12 cellular contexts compared by ENCODE assay signal in the genomic region with DNA sequence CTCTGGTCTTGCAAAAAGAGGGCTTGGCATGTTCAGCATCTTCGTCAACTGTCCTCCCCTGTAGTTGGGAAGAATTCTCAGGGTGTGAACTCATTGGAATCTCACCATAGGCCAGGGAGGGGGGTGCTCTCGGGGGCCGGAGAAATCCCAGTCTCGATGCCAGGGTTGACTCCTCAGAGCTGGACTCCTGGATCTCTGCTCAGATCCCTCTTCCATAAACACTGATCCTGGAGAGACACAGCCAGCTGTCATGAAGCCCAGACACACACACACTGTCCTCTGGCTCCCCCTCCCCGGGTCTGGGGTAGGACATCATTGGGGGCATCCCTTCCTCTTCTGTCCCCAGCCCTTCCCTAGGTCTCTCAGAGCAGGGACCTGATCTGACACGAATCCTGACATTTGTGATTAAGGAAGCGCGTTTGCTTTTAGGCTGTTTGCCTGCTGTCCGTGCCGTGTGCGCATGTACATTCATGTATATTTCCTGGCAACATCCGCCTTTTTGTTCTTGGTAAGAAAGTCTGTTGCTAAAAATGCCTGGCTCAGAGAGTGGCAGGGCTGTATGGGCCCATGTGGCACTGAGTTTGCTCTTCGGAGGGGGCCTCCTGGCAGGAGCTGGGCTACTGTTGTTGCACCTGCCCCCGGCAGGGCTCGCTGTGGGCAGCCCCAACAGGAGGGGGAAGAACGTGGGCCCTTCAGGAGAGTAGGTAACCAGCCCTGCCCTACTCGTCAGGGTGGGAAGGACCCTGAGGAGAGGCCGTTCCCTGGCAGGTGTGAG. TPM values are rescaled to one million over a fixed set of nuclear protein-coding genes. Genes with fewer than 3 reads are reported as not detected.
DNase-seq lines count a peak whose midpoint lies in the region; ATAC-seq, FAIRE-seq and TF ChIP-seq lines count a peak whose summit lies in the region.
"Had no signal": no experiment of that assay in that cellular context is flagged by ENCODE, and none has a peak within 500 bp of the region (broad histone marks: within the 10 kb centered on the region; RNA-seq: fewer than 3 reads in every experiment).

No MANE protein-coding gene starts in this region.

- intact Hi-C loops in sciatic nerve (cut with DNase I) = no loop called here

- POLR2A ChIA-PET in GM10248 (lab: Yijun Ruan, JAX) = no interaction called here

- CTCF ChIA-PET in GM10248 (lab: Yijun Ruan, JAX) = no interaction called here

- DNase-seq in GM10248 (ENCODE audit: extremely low spot score) = no peak
- DNase-seq in NCI-H82 (lab: John Stamatoyannopoulos, UW) = peak; percentile 62
- DNase-seq in cerebellar cortex (ENCODE audit: low spot score) = peak; percentile 41
- no peak for DNase-seq in sciatic nerve (ENCODE audit: low spot score)
- DNase-seq in GM19239 (ENCODE audit: insufficient read length, low spot score) = no peak
- DNase-seq: erythroblast, pancreas, PC-3 had no signal

- no peak for FAIRE-seq in GM19239 (lab: Jason Lieb, UNC)
- FAIRE-seq: pancreas had no signal

- peak; percentile 13 for TF ChIP-seq CTCF in GM10248 (IDR thresholded peaks at IDR 0.05; ENCODE audit: control extremely low read depth, extremely low read depth, low read depth, missing control alignments)

- ATAC-seq in sciatic nerve (peak; percentile 31), HG03196 (IDR thresholded peaks at IDR 0.05; ENCODE audit: unreplicated experiment) (no peak), HG02938 (IDR thresholded peaks at IDR 0.05; ENCODE audit: unreplicated experiment) (no peak), GM18858 (IDR thresholded peaks at IDR 0.05; ENCODE audit: unreplicated experiment) (no peak)
- ATAC-seq: HCT116, pancreas, PC-3 had no signal

RNA-seq across cellular contexts. Expression of a gene that starts 45.4 kb away (rescaled TPM):
- total RNA-seq in sciatic nerve = 53.8 TPM

Comparison
In these comparisons a context has a peak if more than half of its experiments do, and no peak if none do; other contexts are left out.
1. DNase-seq: peak in NCI-H82 (single experiment) and cerebellar cortex (single experiment); none in GM10248 (single experiment), sciatic nerve (single experiment) and GM19239 (single experiment).